27 cellular contexts compared by ENCODE assay signal in genomic region chr4:131113273-131113672, GRCh38.
"Had no signal": no experiment of that assay in that cellular context is flagged by ENCODE, and none has a peak within 500 bp of the region (broad histone marks: within the 10 kb centered on the region; RNA-seq: fewer than 3 reads in every experiment).

No MANE protein-coding gene starts in this region.

- H3K9me3 ChIP-seq: stomach, suprapubic skin, testis, thoracic aorta, thyroid gland, tibial artery, tibial nerve, transverse colon, upper lobe of left lung, upper lobe of right lung, uterus, vagina had no signal

- H3K4me3 ChIP-seq: stomach, suprapubic skin, testis, thoracic aorta, thyroid gland, tibial artery, tibial nerve, transverse colon, upper lobe of left lung, upper lobe of right lung, uterus, vagina had no signal

- H3K4me1 ChIP-seq: stomach, suprapubic skin, testis, thyroid gland, tibial artery, tibial nerve, transverse colon, upper lobe of left lung, upper lobe of right lung, uterus, vagina had no signal

- H3K27me3 ChIP-seq: stomach, suprapubic skin, testis, thyroid gland, tibial artery, tibial nerve, transverse colon, upper lobe of left lung, upper lobe of right lung, uterus, vagina had no signal

- ATAC-seq: stimulated activated effector memory CD8-positive, alpha-beta T cell treated with anti-CD3 and anti-CD28 coated beads, Interleukin-12 subunit alpha, Interleukin-12 subunit beta, amount 100 ng/mL, for 72 hours; stimulated activated memory B cell treated with anti-CD40 and anti-IgM and Interleukin-4, amounts not matched to agents 10 μg/mL and 1 μg/mL and 100 μg/mL, for 72 hours; stimulated activated naive B cell treated with anti-CD40 and anti-IgM and Interleukin-4, amounts not matched to agents 10 μg/mL and 1 μg/mL and 100 μg/mL, for 72 hours; stimulated activated naive CD8-positive, alpha-beta T cell treated with anti-CD3 and anti-CD28 coated beads, Interleukin-15, amount 100 ng/mL, for 72 hours; stimulated activated naive CD8-positive, alpha-beta T cell treated with anti-CD3 and anti-CD28 coated beads, Interleukin-15, Interleukin-2, amounts not matched to agents 100 U/mL and 50 U/mL, for 24 hours; upper lobe of right lung had no signal

- H3K36me3 ChIP-seq: stomach, suprapubic skin, thoracic aorta, thyroid gland, tibial artery, tibial nerve, transverse colon, upper lobe of left lung, upper lobe of right lung, uterus, vagina had no signal

- H3K27ac ChIP-seq: stomach, suprapubic skin, testis, thoracic aorta, thyroid gland, tibial artery, tibial nerve, transverse colon, upper lobe of left lung, upper lobe of right lung, uterus, vagina had no signal

- DNase-seq: stimulated activated CD4-positive, alpha-beta T cell treated with anti-CD3 and anti-CD28 coated beads, Interleukin-2, amount 100 ng/mL, for 48 hours; stimulated activated CD4-positive, alpha-beta T cell treated with anti-CD3 and anti-CD28 coated beads, Interleukin-4, amount 100 ng/mL, for 1 hour; stimulated activated CD4-positive, alpha-beta T cell treated with anti-CD3 and anti-CD28 coated beads, Interleukin-4, amount 100 ng/mL, for 24 hours; stimulated activated CD4-positive, alpha-beta T cell treated with anti-CD3 and anti-CD28 coated beads, Interleukin-4, amount 100 ng/mL, for 4 hours; stimulated activated CD8-positive, alpha-beta memory T cell treated with anti-CD3 and anti-CD28 coated beads, Interleukin-4, amount 100 ng/mL, for 48 hours; stimulated activated naive B cell treated with anti-CD40 and anti-IgM and Interleukin-4, amounts not matched to agents 10 μg/mL and 1 μg/mL and 100 μg/mL, for 72 hours; stimulated activated naive CD4-positive, alpha-beta T cell; stimulated activated naive CD4-positive, alpha-beta T cell treated with Interleukin-2 at 50 U/mL for 16 hours; stimulated activated naive CD8-positive, alpha-beta T cell treated with anti-CD3 and anti-CD28 coated beads, Interleukin-15, amount 100 ng/mL, for 72 hours; stimulated activated naive CD8-positive, alpha-beta T cell treated with anti-CD3 and anti-CD28 coated beads, Interleukin-15, Interleukin-2, amounts not matched to agents 100 U/mL and 50 U/mL, for 24 hours; stomach; substantia nigra; testis; thyroid gland; tibial artery; transverse colon; trophoblast cell; upper lobe of left lung; upper lobe of right lung; uterus had no signal

- FAIRE-seq: urothelium cell line had no signal
